Comparison of ENCODE assay signal across 9 cellular contexts in genomic region chr6:110813338-110813737, GRCh38. TPM values are rescaled to one million over a fixed set of nuclear protein-coding genes. Genes with fewer than 3 reads are reported as not detected.
DNase-seq lines count a peak whose midpoint lies in the region; ATAC-seq, FAIRE-seq and TF ChIP-seq lines count a peak whose summit lies in the region.
"Had no signal": no experiment of that assay in that cellular context is flagged by ENCODE, and none has a peak within 500 bp of the region (broad histone marks: within the 10 kb centered on the region; RNA-seq: fewer than 3 reads in every experiment).

No MANE protein-coding gene starts in this region.

- POLR2A ChIA-PET in HepG2 (lab: Yijun Ruan, JAX), result interaction anchor here (2.6 to 4.7 kb wide), 4 partner anchors 14 to 132 kb away, joined by 13 to 163 read pairs (median 24); partner anchors contain the start of gene AMD1
- POLR2A ChIA-PET in activated CD4-positive, alpha-beta memory T cell treated with anti-CD3 and anti-CD28 coated beads for 36 hours (lab: Charles Lee), result interaction anchor here (0.6 to 4.1 kb wide), 5 partner anchors 9 to 145 kb away, joined by 3 to 250 read pairs (median 6); partner anchors contain the start of genes AMD1 and GTF3C6

- peaks cover 12% of the 10 kb centered on the region for H4K20me1 ChIP-seq in HepG2 (ENCODE audit: insufficient read depth, low read length)

- no peak for FAIRE-seq in HepG2 (lab: Jason Lieb, UNC)

- no peaks in the 10 kb centered on the region for H3K27me3 Mint-ChIP-seq in activated CD4-positive, alpha-beta memory T cell treated with anti-CD3 and anti-CD28 coated beads for 36 hours

- intact Hi-C loops in HepG2 (cut with micrococcal nuclease; ENCODE audit: unreplicated experiment) (loop anchor here (5.0 kb wide), 1 partner anchor 76 kb away; no protein-coding TSS in a partner anchor), right lobe of liver (cut with DNase I) (no loop called here)
- intact Hi-C loops in activated CD4-positive, alpha-beta memory T cell treated with anti-CD3 and anti-CD28 coated beads for 36 hours (cut with micrococcal nuclease), result no loop called here

- peak overlapping the region; percentile 95 for H3K9ac ChIP-seq in HepG2 (ENCODE audit: insufficient read depth, low read depth, low read length)
- H3K9ac ChIP-seq in iPS-18a (ENCODE audit: low read length), result no peak overlapping the region

- DNase-seq in HepG2 (ENCODE audit: low spot score) (no peak), right lobe of liver (no peak), GM19240 (ENCODE audit: insufficient read length, low spot score) (no peak), activated gamma-delta T cell (lab: John Stamatoyannopoulos, UW) (no peak), NCI-H2081 treated with DMSO at 0.1 percent for 48 hours (lab: John Stamatoyannopoulos, UW) (no peak)
- DNase-seq in activated CD4-positive, alpha-beta memory T cell treated with anti-CD3 and anti-CD28 coated beads for 36 hours, result no peak
- DNase-seq: stimulated activated CD4-positive, alpha-beta T cell treated with anti-CD3 and anti-CD28 coated beads, Interleukin-4, amount 100 ng/mL, for 24 hours had no signal

- no peaks in the 10 kb centered on the region; a peak in 1 of 5 replicates for H3K36me3 ChIP-seq in HepG2 (replicated peaks in 1 of 2; ENCODE audit: control insufficient read depth in 1 of 2, insufficient read depth in 2 of 2, low read length in 2 of 2)
- H3K36me3 ChIP-seq in right lobe of liver, result no peaks in the 10 kb centered on the region
- no peaks in the 10 kb centered on the region for H3K36me3 ChIP-seq in iPS-18a (ENCODE audit: control insufficient read depth, low read depth, low read length)

- no peak overlapping the region for H2AFZ ChIP-seq in HepG2 (ENCODE audit: low read length)

- no peak overlapping the region for H3K27ac Mint-ChIP-seq in activated CD4-positive, alpha-beta memory T cell treated with anti-CD3 and anti-CD28 coated beads for 36 hours

- no peaks in the 10 kb centered on the region for H3K36me3 Mint-ChIP-seq in activated CD4-positive, alpha-beta memory T cell treated with anti-CD3 and anti-CD28 coated beads for 36 hours

- H3K27ac ChIP-seq in HepG2 (ENCODE audit: extremely low read length, insufficient read depth, low read length) (no peak overlapping the region), right lobe of liver (no peak overlapping the region), iPS-18a (ENCODE audit: low read length) (no peak overlapping the region)

- in situ Hi-C loops in HepG2 (cut with HindIII; ENCODE audit: extremely low pct_ligation_motif_present, low pct_unique_long_range_greater_than_20kb), result loop anchor here (10.0 kb wide), 1 partner anchor 129 kb away; no protein-coding TSS in a partner anchor

- TF ChIP-seq POLR2A in HepG2 (IDR thresholded peaks at IDR 0.05; ENCODE audit: insufficient read depth in 1 of 2, low read depth in 2 of 2, low read length in 2 of 2), result no peak
- no peak for TF ChIP-seq POLR2A in right lobe of liver (IDR thresholded peaks at IDR 0.05)

- no peaks in the 10 kb centered on the region for H3K9me3 Mint-ChIP-seq in activated CD4-positive, alpha-beta memory T cell treated with anti-CD3 and anti-CD28 coated beads for 36 hours

- TF ChIP-seq CTCF in HepG2 (CRISPR knock-in tag; IDR thresholded peaks at IDR 0.05), result no peak
- TF ChIP-seq CTCF in right lobe of liver (IDR thresholded peaks at IDR 0.05), result no peak

- peaks cover 26% of the 10 kb centered on the region for H3K4me1 Mint-ChIP-seq in activated CD4-positive, alpha-beta memory T cell treated with anti-CD3 and anti-CD28 coated beads for 36 hours (ENCODE audit: low read depth)

- CTCF ChIA-PET in HepG2 (lab: Yijun Ruan, JAX; ENCODE audit: low intra/inter-chr PET ratio, low total read pairs), result no interaction called here
- CTCF ChIA-PET in activated CD4-positive, alpha-beta memory T cell treated with anti-CD3 and anti-CD28 coated beads for 36 hours (lab: Charles Lee), result interaction anchor here (1.1 to 4.1 kb wide), 4 partner anchors 14 to 131 kb away, joined by 3 to 26 read pairs (median 14); partner anchors contain the start of gene AMD1

- no peak for TF ChIP-seq RAD21 in HepG2 (CRISPR knock-in tag; IDR thresholded peaks at IDR 0.05)

- peaks cover 73% of the 10 kb centered on the region for H3K79me2 ChIP-seq in HepG2 (ENCODE audit: insufficient read depth, low read length)

- no TSS peak for BruUV-seq in HepG2 (replicated peaks; lab: Mats Ljungman, UMichigan)

- H3K4me1 ChIP-seq in HepG2 (ENCODE audit: insufficient read depth, low read length), result peaks cover 45% of the 10 kb centered on the region
- peaks cover 0 to 11% (median 5%) of the 10 kb centered on the region in 4 donors for H3K4me1 ChIP-seq in right lobe of liver
- peaks cover 11% of the 10 kb centered on the region for H3K4me1 ChIP-seq in iPS-18a (ENCODE audit: control insufficient read depth, low read depth, low read length)

- WGBS in HepG2 (ENCODE audit: low lambda C conversion rate), result 53% methylated on average over 2 of the region's 2 CpGs
- WGBS in right lobe of liver (ENCODE audit: insufficient coverage, low coverage, low lambda C conversion rate, missing lambda C conversion rate), result 89% methylated on average over 2 of the region's 2 CpGs

- H3K9me3 ChIP-seq in HepG2 (ENCODE audit: low read length), result no peaks in the 10 kb centered on the region
- no peaks in the 10 kb centered on the region for H3K9me3 ChIP-seq in right lobe of liver
- H3K9me3 ChIP-seq in iPS-18a (ENCODE audit: control insufficient read depth, low read depth, low read length), result no peaks in the 10 kb centered on the region

- peak overlapping the region; percentile 98 for H3K4me3 Mint-ChIP-seq in activated CD4-positive, alpha-beta memory T cell treated with anti-CD3 and anti-CD28 coated beads for 36 hours

- peak overlapping the region; percentile 85 for H3K4me2 ChIP-seq in HepG2 (ENCODE audit: low read depth, low read length)

- no peaks in the 10 kb centered on the region; a peak in 1 of 5 replicates for H3K27me3 ChIP-seq in HepG2 (ENCODE audit: control insufficient read depth in 1 of 2, insufficient read depth in 2 of 2, low read length in 2 of 2)
- no peaks in the 10 kb centered on the region for H3K27me3 ChIP-seq in right lobe of liver
- no peaks in the 10 kb centered on the region for H3K27me3 ChIP-seq in iPS-18a (ENCODE audit: control insufficient read depth, insufficient read depth, low read length)

- H3K4me3 ChIP-seq in HepG2 (replicated peaks in 1 of 3; ENCODE audit: insufficient read depth in 1 of 3, low read depth in 2 of 3, low read length in 3 of 3) (peak overlapping the region; percentile 92 to 94 (median 92)), right lobe of liver (no peak overlapping the region), iPS-18a (ENCODE audit: low read length) (peak overlapping the region; percentile 90)

- ATAC-seq in HepG2 (no peak), right lobe of liver (no peak), GM19397 (IDR thresholded peaks at IDR 0.05; ENCODE audit: unreplicated experiment) (no peak)

- no peak for TF ChIP-seq EP300 in HepG2 (IDR thresholded peaks at IDR 0.05; ENCODE audit: low read depth in 2 of 2, low read length in 2 of 2)
- no peak for TF ChIP-seq EP300 in HepG2 (CRISPR knock-in tag; IDR thresholded peaks at IDR 0.05; ENCODE audit: borderline replicate concordance)

RNA-seq across cellular contexts. Expression of gene CDK19, which starts 1.9 kb away (rescaled TPM):
- total RNA-seq in HepG2 (2016; rRNA removed; fragmentation: Illumina TruSeq; extraction: Trizol) (13.4 and 20.8 TPM in 2 replicates), right lobe of liver (1 to 10 TPM; 2.8 to 7.9 (median 5.5) TPM)
- total RNA-seq in HepG2 (2016; cell fraction: cytosol; rRNA removed; fragmentation: Illumina TruSeq; extraction: Trizol; ENCODE audit: low read depth), result 7.7 and 10.8 TPM in 2 replicates
- 14.1 and 18.9 TPM in 2 replicates for total RNA-seq in HepG2 (2016; cell fraction: insoluble cytoplasmic fraction; rRNA removed; fragmentation: Illumina TruSeq; extraction: Trizol)
- total RNA-seq in HepG2 (2016; cell fraction: membrane; rRNA removed; fragmentation: Illumina TruSeq; extraction: Trizol), result 7.2 and 7.7 TPM in 2 replicates
- 15.9 and 20.5 TPM in 2 replicates for total RNA-seq in HepG2 (2016; cell fraction: nucleus; rRNA removed; fragmentation: Illumina TruSeq; extraction: Trizol)
- 22.8 and 27.0 TPM in 2 replicates for polyA plus RNA-seq in HepG2 (2011; rRNA removed)
- 11.7 and 16.3 TPM in 2 replicates for polyA plus RNA-seq in HepG2 (2011; cell fraction: cytosol; rRNA removed)
- 12.3 and 12.7 TPM in 2 replicates for polyA plus RNA-seq in HepG2 (2011; cell fraction: nucleus; rRNA removed)
- 22.1 and 28.8 TPM in 2 replicates for polyA plus RNA-seq in HepG2 (2012)
- 2.0 and 2.3 TPM in 2 replicates for polyA plus RNA-seq in HepG2 (2016; cell fraction: cytosol; fragmentation: Illumina TruSeq; extraction: Trizol; ENCODE audit: low read depth)
- 16.9 and 17.0 TPM in 2 replicates for polyA plus RNA-seq in HepG2 (2016; cell fraction: insoluble cytoplasmic fraction; fragmentation: Illumina TruSeq; extraction: Trizol; ENCODE audit: low read depth)
- polyA plus RNA-seq in HepG2 (2016; cell fraction: membrane; fragmentation: Illumina TruSeq; extraction: Trizol; ENCODE audit: low read depth), result 5.5 and 5.7 TPM in 2 replicates
- polyA plus RNA-seq in HepG2 (2016; cell fraction: nucleus; fragmentation: Illumina TruSeq; extraction: Trizol; ENCODE audit: insufficient read depth, low read depth), result 18.9 and 20.6 TPM in 2 replicates
- polyA minus RNA-seq in HepG2 (2011; rRNA and poly(A)+ RNA removed; ENCODE audit: low replicate concordance), result 7.3 and 19.3 TPM in 2 replicates
- polyA minus RNA-seq in HepG2 (2011; cell fraction: cytosol; rRNA and poly(A)+ RNA removed), result 17.5 and 18.5 TPM in 2 replicates
- polyA minus RNA-seq in HepG2 (2011; cell fraction: nucleus; rRNA and poly(A)+ RNA removed), result 38.9 and 39.7 TPM in 2 replicates
- total RNA-seq in activated CD4-positive, alpha-beta memory T cell treated with anti-CD3 and anti-CD28 coated beads for 36 hours, result 10 to 100 TPM; 18.2 to 18.4 TPM

Comparison
In these comparisons a context has a peak if more than half of its experiments do, and no peak if none do; other contexts are left out.
1. H3K4me3 ChIP-seq: peak in HepG2 (3 of 3) and iPS-18a (single experiment); none in right lobe of liver (0 of 3).